ENCODE assay signal across 28 cellular contexts in the genomic region with DNA sequence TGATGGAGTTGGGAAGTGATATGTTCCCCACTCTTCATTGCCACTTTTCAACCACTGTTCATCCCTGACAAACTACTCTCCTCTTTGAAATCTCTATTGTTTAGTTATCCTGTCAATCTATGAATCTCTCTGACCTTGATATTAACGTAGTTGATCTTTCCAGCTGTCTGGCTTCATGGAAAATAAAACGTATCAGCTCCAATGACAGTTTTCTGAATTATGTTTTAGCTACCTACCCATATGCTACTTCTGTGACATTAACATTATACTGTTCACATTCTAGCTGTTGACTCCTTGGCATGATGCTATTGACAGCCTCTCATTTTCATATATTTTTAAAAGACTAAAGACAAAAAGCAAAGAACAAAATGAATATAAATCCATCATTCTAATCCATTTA.
"Had no signal": no experiment of that assay in that cellular context is flagged by ENCODE, and none has a peak within 500 bp of the region (broad histone marks: within the 10 kb centered on the region; RNA-seq: fewer than 3 reads in every experiment).

No MANE protein-coding gene starts in this region.

- H3K27me3 ChIP-seq: neural progenitor cell, ovary, right lobe of liver, sigmoid colon, suprapubic skin, testis, tibial artery, transverse colon, upper lobe of right lung, uterus had no signal

- H3K9ac ChIP-seq: neural progenitor cell, parathyroid adenoma had no signal

- DNase-seq: naive thymus-derived CD8-positive, alpha-beta T cell; nephron progenitor cell; occipital lobe; ovary; posterior cingulate gyrus; psoas muscle; right cardiac atrium; right lobe of liver; sigmoid colon; small intestine; stimulated activated CD4-positive, alpha-beta T cell treated with anti-CD3 and anti-CD28 coated beads, Interleukin-15, amount 100 ng/mL, for 24 hours; stimulated activated CD4-positive, alpha-beta T cell treated with anti-CD3 and anti-CD28 coated beads, Interleukin-2, amount 100 ng/mL, for 24 hours; stimulated activated CD4-positive, alpha-beta T cell treated with anti-CD3 and anti-CD28 coated beads, Interleukin-2, amount 100 ng/mL, for 48 hours; stimulated activated CD4-positive, alpha-beta T cell treated with anti-CD3 and anti-CD28 coated beads, Interleukin-4, amount 100 ng/mL, for 24 hours; stimulated activated naive CD4-positive, alpha-beta T cell; stimulated activated naive CD8-positive, alpha-beta T cell treated with anti-CD3 and anti-CD28 coated beads, Interleukin-15, amount 100 ng/mL, for 72 hours; stimulated activated naive CD8-positive, alpha-beta T cell treated with anti-CD3 and anti-CD28 coated beads, Interleukin-15, Interleukin-2, amounts not matched to agents 100 U/mL and 50 U/mL, for 24 hours; substantia nigra; testis; tibial artery; transverse colon; upper lobe of right lung; uterus had no signal

- H3K4me3 ChIP-seq: neural progenitor cell, ovary, psoas muscle, right lobe of liver, sigmoid colon, suprapubic skin, testis, tibial artery, transverse colon, upper lobe of right lung, uterus had no signal

- H3K4me1 ChIP-seq: parathyroid adenoma, psoas muscle, right lobe of liver, sigmoid colon, suprapubic skin, testis, tibial artery, transverse colon, upper lobe of right lung, uterus had no signal

- H3K36me3 ChIP-seq: neural progenitor cell, ovary, right lobe of liver, sigmoid colon, suprapubic skin, tibial artery, transverse colon, upper lobe of right lung, uterus had no signal

- ATAC-seq: naive thymus-derived CD8-positive, alpha-beta T cell; natural killer cell treated with Interleukin-12 subunit alpha and Interleukin-12 subunit beta and Interleukin-15 and Interleukin-18, amount 100 ng/mL, for 72 hours; psoas muscle; right cardiac atrium; right lobe of liver; stimulated activated memory B cell treated with anti-CD40 and anti-IgM and Interleukin-4, amounts not matched to agents 10 μg/mL and 1 μg/mL and 100 μg/mL, for 72 hours; stimulated activated naive CD8-positive, alpha-beta T cell treated with anti-CD3 and anti-CD28 coated beads, Interleukin-15, amount 100 ng/mL, for 72 hours; stimulated activated naive CD8-positive, alpha-beta T cell treated with anti-CD3 and anti-CD28 coated beads, Interleukin-15, Interleukin-2, amounts not matched to agents 100 U/mL and 50 U/mL, for 24 hours; upper lobe of right lung had no signal

- H3K9me3 ChIP-seq: ovary, psoas muscle, right lobe of liver, sigmoid colon, suprapubic skin, testis, tibial artery, transverse colon, upper lobe of right lung, uterus had no signal
